Comparison of ENCODE assay signal across 8 cellular contexts in genomic region chr19:45137179-45137761, GRCh38. TPM values are rescaled to one million over a fixed set of nuclear protein-coding genes. Genes with fewer than 3 reads are reported as not detected.
DNase-seq lines count a peak whose midpoint lies in the region; TF ChIP-seq lines count a peak whose summit lies in the region.

No MANE protein-coding gene starts in this region.

- H3K4ac ChIP-seq in H9 (ENCODE audit: low read depth, low read length): no peak overlapping the region

- no peak overlapping the region for H4K5ac ChIP-seq in H9 (ENCODE audit: insufficient read length, low read depth, low read length)

- H2AK5ac ChIP-seq in H9 (ENCODE audit: insufficient read length, low read length): no peak overlapping the region

- no peak overlapping the region for H3K23ac ChIP-seq in H9 (ENCODE audit: insufficient read length, low read depth, low read length)

- no peaks in the 10 kb centered on the region for H3K9me3 Mint-ChIP-seq in H9

- no peak overlapping the region for H3K4me2 ChIP-seq in H9 (ENCODE audit: insufficient read depth, insufficient read length, low read length)

- no peak overlapping the region; the same call in 1 of the 2 replicates for H3K14ac ChIP-seq in H9 (ENCODE audit: insufficient read depth, low read length)

- H3K9ac ChIP-seq in H9 (ENCODE audit: extremely low read depth, insufficient read length, low read length): no peak overlapping the region

- no peak overlapping the region for H2BK20ac ChIP-seq in H9 (ENCODE audit: low read depth, low read length, poor library complexity, severe bottlenecking)

- no peak overlapping the region for H3T11ph ChIP-seq in H9 (ENCODE audit: low read length)

- no peaks in the 10 kb centered on the region for H3K79me1 ChIP-seq in H9 (ENCODE audit: insufficient read depth, low read depth, low read length, poor library complexity, severe bottlenecking)

- in situ Hi-C loops in GM13976 (cut with MboI; ENCODE audit: low sequenced_read_pairs, unreplicated experiment): no loop called here

- no peak overlapping the region for H2BK5ac ChIP-seq in H9 (ENCODE audit: insufficient read length, low read length)

- H3K27me3 ChIP-seq in H9 (ENCODE audit: insufficient read depth, low read length): no peaks in the 10 kb centered on the region

- peaks cover 27 to 29% of the 10 kb centered on the region in 2 experiments for H3K4me1 Mint-ChIP-seq in H9

- TF ChIP-seq CTCF in GM13976 (IDR thresholded peaks at IDR 0.05; ENCODE audit: borderline replicate concordance, control extremely low read depth, extremely low read depth, insufficient read depth, missing control alignments) (peak; percentile 22), H9 (conservative IDR thresholded peaks at IDR 0.05) (no peak)

- no peak overlapping the region for H2BK12ac ChIP-seq in H9 (ENCODE audit: insufficient read length, low read depth, low read length)

- no peaks in the 10 kb centered on the region for H4K20me1 ChIP-seq in H9 (ENCODE audit: control insufficient read depth, insufficient read depth, insufficient read length)

- no peaks in the 10 kb centered on the region; the same call in 1 of the 2 replicates for H3K79me2 ChIP-seq in H9 (ENCODE audit: insufficient read depth, low read length)

- no peak overlapping the region for H2BK120ac ChIP-seq in H9 (ENCODE audit: low read depth, low read length, poor library complexity, severe bottlenecking)

- H4K8ac ChIP-seq in H9 (replicated peaks; ENCODE audit: insufficient read length, low read depth, low read length): no peak overlapping the region

- H2AFZ ChIP-seq in H9 (ENCODE audit: low read length): no peak overlapping the region

- H3K4me1 ChIP-seq in H9 (ENCODE audit: insufficient read depth, low read length): no peaks in the 10 kb centered on the region

- DNase-seq in GM13976 (ENCODE audit: low spot score) (peak; percentile 89), H9 (no peak), NCI-H2227 (lab: John Stamatoyannopoulos, UW; ENCODE audit: unreplicated experiment) (peak; percentile 53), medulla oblongata (ENCODE audit: extremely low spot score) (peak; percentile 18)
- DNase-seq in activated CD4-positive, CD25-positive, alpha-beta regulatory T cell treated with anti-CD3 and anti-CD28 coated beads, Interleukin-2, amount 50 U/mL, for 72 hours: no peak
- DNase-seq in activated CD4-positive, alpha-beta T cell treated with anti-CD3 and anti-CD28 coated beads for 1 hour: no peak
- DNase-seq in activated naive CD4-positive, alpha-beta T cell treated with anti-CD3 and anti-CD28 coated beads, Interleukin-2, amount 50 U/mL, for 16 hours: no peak
- DNase-seq in stimulated activated CD4-positive, alpha-beta T cell treated with anti-CD3 and anti-CD28 coated beads, Interleukin-2, amount 100 ng/mL, for 48 hours: no peak

- H3K23me2 ChIP-seq in H9 (ENCODE audit: insufficient read length, low read depth, low read length, poor library complexity, severe bottlenecking): no peaks in the 10 kb centered on the region

- H3K27me3 Mint-ChIP-seq in H9 (ENCODE audit: low read depth): no peaks in the 10 kb centered on the region

- H2BK15ac ChIP-seq in H9 (ENCODE audit: low read depth, low read length): no peak overlapping the region

- H3K9me3 ChIP-seq in H9 (ENCODE audit: control insufficient read depth, low read depth, low read length): no peaks in the 10 kb centered on the region

- peak overlapping the region; percentile 74 to 78 (median 76); a peak in 5 of 7 replicates for H3K27ac Mint-ChIP-seq in H9

- no peak overlapping the region; a peak in 1 of 5 replicates for H3K4me3 Mint-ChIP-seq in H9

- H3K56ac ChIP-seq in H9 (ENCODE audit: insufficient read length, low read depth, low read length): no peak overlapping the region

- H3K36me3 Mint-ChIP-seq in H9 (ENCODE audit: insufficient read depth in 1 of 3, low read depth in 3 of 3): peaks cover 7 to 12% (median 11%) of the 10 kb centered on the region in 3 experiments; a peak in 6 of 7 replicates

- H3K18ac ChIP-seq in H9 (ENCODE audit: insufficient read length, low read depth, low read length): no peak overlapping the region

- H4K91ac ChIP-seq in H9 (ENCODE audit: insufficient read length, low read depth, low read length): no peak overlapping the region

- no CpG with 5 or more reads among the region's 17 CpGs for WGBS in H9 (ENCODE audit: extremely low coverage, insufficient read length, low lambda C conversion rate)

- H3K27ac ChIP-seq in H9 (ENCODE audit: insufficient read length, low read depth, low read length): no peak overlapping the region

RNA-seq across cellular contexts. Expression of gene NKPD1, which starts 23.5 kb away (rescaled TPM):
- 0.17 and 0.46 TPM in 2 replicates for total RNA-seq in H9 (2021)

RNA-seq across cellular contexts. Expression of gene TRAPPC6A, which starts 40.8 kb away (rescaled TPM):
- total RNA-seq in H9 (2021): 57.8 and 59.9 TPM in 2 replicates

RNA-seq across cellular contexts. Expression of gene BLOC1S3, which starts 41.3 kb away (rescaled TPM):
- 9.2 and 12.2 TPM in 2 replicates for total RNA-seq in H9 (2021)

RNA-seq across cellular contexts. Expression of gene PPP1R37, which starts 44.3 kb away (rescaled TPM):
- total RNA-seq in H9 (2021): 29.9 and 33.6 TPM in 2 replicates

RNA-seq across cellular contexts. Expression of gene GEMIN7, which starts 58.2 kb away (rescaled TPM):
- 46.0 and 47.2 TPM in 2 replicates for total RNA-seq in H9 (2021)

Comparison
In these comparisons a context has a peak if more than half of its experiments do, and no peak if none do; other contexts are left out.
1. DNase-seq: peak in GM13976 (single experiment), NCI-H2227 (single experiment) and medulla oblongata (single experiment); none in H9 (single experiment), activated CD4-positive, CD25-positive, alpha-beta regulatory T cell treated with anti-CD3 and anti-CD28 coated beads, Interleukin-2, amount 50 U/mL, for 72 hours (single experiment), activated CD4-positive, alpha-beta T cell treated with anti-CD3 and anti-CD28 coated beads for 1 hour (single experiment), activated naive CD4-positive, alpha-beta T cell treated with anti-CD3 and anti-CD28 coated beads, Interleukin-2, amount 50 U/mL, for 16 hours (single experiment) and stimulated activated CD4-positive, alpha-beta T cell treated with anti-CD3 and anti-CD28 coated beads, Interleukin-2, amount 100 ng/mL, for 48 hours (0 of 2).